ENCODE assay signal across 8 cellular contexts in the genomic region with DNA sequence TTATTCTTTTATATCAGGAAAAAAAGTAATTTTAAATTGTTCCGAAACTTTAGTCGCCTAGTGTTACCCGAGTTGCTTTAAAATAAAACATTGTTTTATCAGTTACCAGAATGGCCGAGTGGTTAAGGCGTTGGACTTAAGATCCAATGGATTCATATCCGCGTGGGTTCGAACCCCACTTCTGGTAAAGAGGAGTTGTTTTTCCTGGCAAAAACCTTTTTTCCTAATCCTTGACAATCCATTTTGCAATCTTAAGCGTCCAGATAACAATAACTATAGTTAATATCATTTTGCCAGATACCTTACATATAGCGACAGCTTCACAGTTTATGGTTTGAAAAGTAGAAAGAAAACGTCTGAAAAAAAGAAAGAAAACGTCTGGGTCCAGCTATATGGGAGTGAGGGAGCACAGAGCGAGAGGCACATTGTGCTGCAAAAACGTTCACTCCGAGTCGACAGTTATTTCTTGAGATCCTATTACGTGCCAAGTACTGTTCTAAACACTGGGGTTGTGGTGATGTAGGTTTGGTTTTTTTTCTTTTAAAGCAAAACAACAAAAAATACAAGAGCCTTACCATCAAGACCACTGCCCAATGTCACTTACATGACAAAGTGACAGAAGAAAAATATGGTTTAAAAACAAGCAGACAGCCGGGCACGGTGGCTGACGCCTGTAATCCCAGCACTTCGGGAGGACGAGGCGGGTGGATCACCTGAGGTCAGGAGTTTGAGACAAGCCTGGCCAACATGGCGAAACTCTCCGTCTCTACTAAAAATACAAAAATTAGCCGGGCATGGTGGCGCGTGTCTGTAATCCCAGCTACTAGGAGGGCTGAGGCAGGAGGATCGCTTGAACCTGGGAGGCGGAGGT. TPM values are rescaled to one million over a fixed set of nuclear protein-coding genes. Genes with fewer than 3 reads are reported as not detected.
A peak's percentile ranks its signal among the peaks of the same experiment; 100 is the strongest.
DNase-seq lines count a peak whose midpoint lies in the region; ATAC-seq and TF ChIP-seq lines count a peak whose summit lies in the region.

No MANE protein-coding gene starts in this region.

- intact Hi-C loops in prostate gland (cut with DNase I), result loop anchor here (1.0 to 10.0 kb wide), 3 partner anchors 64 to 1783 kb away; partner anchors contain the start of genes DDB1, PATL1 and TKFC

- CTCF ChIA-PET in activated CD8-positive, alpha-beta memory T cell treated with anti-CD3 and anti-CD28 coated beads, Interleukin-2, amount 10 ng/mL, durations not matched to agents 7 days and 5 days (lab: Charles Lee), result interaction anchor here (1.5 kb wide), 1 partner anchor 8 kb away, joined by 4 read pairs; no protein-coding TSS in a partner anchor

- peak overlapping the region; percentile 67 to 74 for H3K27ac ChIP-seq in prostate gland

- H3K36me3 ChIP-seq in ES-I3 (ENCODE audit: insufficient read depth, low read length) (no peaks in the 10 kb centered on the region), prostate gland (no peaks in the 10 kb centered on the region)

- no peak for ATAC-seq in activated CD8-positive, alpha-beta memory T cell treated with anti-CD3 and anti-CD28 coated beads, Interleukin-2, amount 10 ng/mL, durations not matched to agents 7 days and 5 days
- ATAC-seq in GM21360 (IDR thresholded peaks at IDR 0.05; ENCODE audit: unreplicated experiment), result no peak
- ATAC-seq in HG03442 (IDR thresholded peaks at IDR 0.05; ENCODE audit: unreplicated experiment), result no peak

- H3K4me3 Mint-ChIP-seq in activated CD8-positive, alpha-beta memory T cell treated with anti-CD3 and anti-CD28 coated beads, Interleukin-2, amount 10 ng/mL, durations not matched to agents 7 days and 5 days, result peak overlapping the region; percentile 89

- no peak for TF ChIP-seq CTCF in prostate gland (IDR thresholded peaks at IDR 0.05)

- no peaks in the 10 kb centered on the region for H3K9me3 Mint-ChIP-seq in activated CD8-positive, alpha-beta memory T cell treated with anti-CD3 and anti-CD28 coated beads, Interleukin-2, amount 10 ng/mL, durations not matched to agents 7 days and 5 days (ENCODE audit: low read depth)

- peaks cover 10% of the 10 kb centered on the region for H3K4me1 ChIP-seq in ES-I3 (ENCODE audit: insufficient read depth, low read length)
- no peaks in the 10 kb centered on the region for H3K4me1 ChIP-seq in prostate gland (replicated peaks)

- H3K9me3 ChIP-seq in ES-I3 (ENCODE audit: control insufficient read depth, insufficient read depth, low read length) (no peaks in the 10 kb centered on the region), prostate gland (no peaks in the 10 kb centered on the region)

- H3K27me3 ChIP-seq in prostate gland (replicated peaks; ENCODE audit: insufficient read depth), result no peaks in the 10 kb centered on the region

- H3K27me3 Mint-ChIP-seq in activated CD8-positive, alpha-beta memory T cell treated with anti-CD3 and anti-CD28 coated beads, Interleukin-2, amount 10 ng/mL, durations not matched to agents 7 days and 5 days, result peaks cover 24% of the 10 kb centered on the region

- DNase-seq in MV-4-11 (lab: John Stamatoyannopoulos, UW) (peak; percentile 66), glomerular visceral epithelial cell (ENCODE audit: extremely low spot score) (peak; percentile 79), prostate gland (ENCODE audit: low spot score) (no peak), cerebellum (ENCODE audit: low spot score) (no peak)
- no peak for DNase-seq in activated CD8-positive, alpha-beta memory T cell treated with anti-CD3 and anti-CD28 coated beads, Interleukin-2, amount 10 ng/mL, durations not matched to agents 7 days and 5 days

- no peaks in the 10 kb centered on the region for H3K36me3 Mint-ChIP-seq in activated CD8-positive, alpha-beta memory T cell treated with anti-CD3 and anti-CD28 coated beads, Interleukin-2, amount 10 ng/mL, durations not matched to agents 7 days and 5 days

- peaks cover 50% of the 10 kb centered on the region for H3K4me1 Mint-ChIP-seq in activated CD8-positive, alpha-beta memory T cell treated with anti-CD3 and anti-CD28 coated beads, Interleukin-2, amount 10 ng/mL, durations not matched to agents 7 days and 5 days

- H3K4me3 ChIP-seq in prostate gland, result peak overlapping the region; percentile 34 to 41

- peak overlapping the region; percentile 81 for H3K9ac ChIP-seq in ES-I3 (ENCODE audit: low read depth, low read length)

- WGBS in prostate gland, result 24% methylated on average over 30 of the region's 30 CpGs

- TF ChIP-seq POLR2A in prostate gland (IDR thresholded peaks at IDR 0.05), result no peak

- peak overlapping the region; percentile 44 for H3K27ac Mint-ChIP-seq in activated CD8-positive, alpha-beta memory T cell treated with anti-CD3 and anti-CD28 coated beads, Interleukin-2, amount 10 ng/mL, durations not matched to agents 7 days and 5 days

RNA-seq across cellular contexts. Expression of gene OR4D9, which starts 40.5 kb away (rescaled TPM):
- total RNA-seq in activated CD8-positive, alpha-beta memory T cell treated with anti-CD3 and anti-CD28 coated beads, Interleukin-2, amount 10 ng/mL, durations not matched to agents 7 days and 5 days, result not detected
- not detected for total RNA-seq in prostate gland
- total RNA-seq in cerebellum, result not detected

RNA-seq across cellular contexts. Expression of gene OR4D11, which starts 48.5 kb away (rescaled TPM):
- not detected for total RNA-seq in activated CD8-positive, alpha-beta memory T cell treated with anti-CD3 and anti-CD28 coated beads, Interleukin-2, amount 10 ng/mL, durations not matched to agents 7 days and 5 days
- total RNA-seq in prostate gland, result not detected
- total RNA-seq in cerebellum, result not detected

Comparison
In these comparisons a context has a peak if more than half of its experiments do, and no peak if none do; other contexts are left out.
1. DNase-seq: peak in MV-4-11 (single experiment) and glomerular visceral epithelial cell (single experiment); none in activated CD8-positive, alpha-beta memory T cell treated with anti-CD3 and anti-CD28 coated beads, Interleukin-2, amount 10 ng/mL, durations not matched to agents 7 days and 5 days (single experiment), prostate gland (single experiment) and cerebellum (single experiment).